ENCODE assay signal across 1 cellular context in the genomic region with DNA sequence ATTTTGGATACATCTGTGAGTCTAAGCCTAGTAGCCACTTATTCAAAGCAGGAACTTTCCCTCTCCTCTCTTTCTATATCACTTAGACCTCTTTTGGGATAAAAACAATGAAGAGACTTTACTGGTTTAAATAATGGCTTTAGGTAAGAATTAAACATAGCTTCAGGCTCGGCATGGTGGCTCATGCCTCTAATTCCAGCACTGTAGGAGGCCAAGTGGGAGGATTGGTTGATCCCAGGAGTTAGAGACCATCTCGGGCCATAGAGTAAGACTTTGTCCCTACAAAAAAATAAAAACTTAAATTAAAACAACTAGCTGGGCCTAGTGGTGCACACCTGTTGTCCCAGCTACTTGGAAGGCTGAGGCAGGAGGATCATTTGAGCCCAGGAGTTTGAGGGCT.
TF ChIP-seq lines count a peak whose summit lies in the region.

No MANE protein-coding gene starts in this region.

TF ChIP-seq in GM23338, 12 proteins besides CTCF, POLR2A, EP300 and RAD21 (continued from another document):
- no peak for TF ChIP-seq NANOG (IDR thresholded peaks at IDR 0.05; ENCODE audit: borderline replicate concordance)
